In genomic region chr3:116056280-116056679, GRCh38 we compare ENCODE assay signal across 16 cellular contexts.
DNase-seq lines count a peak whose midpoint lies in the region; ATAC-seq lines count a peak whose summit lies in the region.
"Had no signal": no experiment of that assay in that cellular context is flagged by ENCODE, and none has a peak within 500 bp of the region (broad histone marks: within the 10 kb centered on the region; RNA-seq: fewer than 3 reads in every experiment).

No MANE protein-coding gene starts in this region.

- peaks cover 2 to 5% of the 10 kb centered on the region in 2 donors for H3K9me3 Mint-ChIP-seq in activated T-cell treated with anti-CD3 and anti-CD28 coated beads, Interleukin-2, amount 50 U/mL, for 72 hours
- H3K9me3 Mint-ChIP-seq: nephron progenitor cell had no signal

- H3K27ac Mint-ChIP-seq in activated T-cell treated with anti-CD3 and anti-CD28 coated beads, Interleukin-2, amount 50 U/mL, for 72 hours = no peak overlapping the region
- H3K27ac Mint-ChIP-seq: nephron progenitor cell had no signal

- no peak overlapping the region for H3K4me3 Mint-ChIP-seq in activated T-cell treated with anti-CD3 and anti-CD28 coated beads, Interleukin-2, amount 50 U/mL, for 72 hours
- H3K4me3 Mint-ChIP-seq: nephron progenitor cell had no signal

- ATAC-seq in GM18499 (IDR thresholded peaks at IDR 0.05; ENCODE audit: insufficient read depth, unreplicated experiment) = peak; percentile 84
- ATAC-seq in GM19452 (IDR thresholded peaks at IDR 0.05; ENCODE audit: unreplicated experiment) = peak; percentile 79
- peak; percentile 85 for ATAC-seq in HG02763 (IDR thresholded peaks at IDR 0.05; ENCODE audit: unreplicated experiment)
- peak; percentile 90 for ATAC-seq in HG03378 (IDR thresholded peaks at IDR 0.05; ENCODE audit: unreplicated experiment)
- ATAC-seq in activated T-cell treated with anti-CD3 and anti-CD28 coated beads, Interleukin-2, amount 50 U/mL, for 72 hours (replicated peaks in 1 of 2) = no peak

- H3K4me1 Mint-ChIP-seq in activated T-cell treated with anti-CD3 and anti-CD28 coated beads, Interleukin-2, amount 50 U/mL, for 72 hours (ENCODE audit: low read depth) = no peaks in the 10 kb centered on the region

- H3K27me3 Mint-ChIP-seq in activated T-cell treated with anti-CD3 and anti-CD28 coated beads, Interleukin-2, amount 50 U/mL, for 72 hours (ENCODE audit: low read depth) = no peaks in the 10 kb centered on the region

- H3K36me3 Mint-ChIP-seq in activated T-cell treated with anti-CD3 and anti-CD28 coated beads, Interleukin-2, amount 50 U/mL, for 72 hours (ENCODE audit: insufficient read depth in 2 of 2) = peaks cover 0 to 2% of the 10 kb centered on the region in 2 donors

- no peak for DNase-seq in kidney tubule cell (ENCODE audit: low spot score)
- no peak for DNase-seq in activated T-cell treated with anti-CD3 and anti-CD28 coated beads, Interleukin-2, amount 50 U/mL, for 72 hours
- no peak for DNase-seq in CD1c-positive myeloid dendritic cell (ENCODE audit: extremely low spot score)
- DNase-seq in NCI-H2107 treated with DMSO at 0.1 percent for 48 hours (lab: John Stamatoyannopoulos, UW; ENCODE audit: unreplicated experiment) = no peak
- DNase-seq: adrenal gland, DND-41, foreskin melanocyte, GOT3, Karpas-422, kidney glomerular epithelial cell, NCI-H2107, nephron progenitor cell had no signal

Comparison
In these comparisons a context has a peak if more than half of its experiments do, and no peak if none do; other contexts are left out.
1. ATAC-seq: peak in GM18499 (single experiment), GM19452 (single experiment), HG02763 (single experiment) and HG03378 (single experiment); none in activated T-cell treated with anti-CD3 and anti-CD28 coated beads, Interleukin-2, amount 50 U/mL, for 72 hours (0 of 2).